ENCODE assay signal across 12 cellular contexts in the genomic region with DNA sequence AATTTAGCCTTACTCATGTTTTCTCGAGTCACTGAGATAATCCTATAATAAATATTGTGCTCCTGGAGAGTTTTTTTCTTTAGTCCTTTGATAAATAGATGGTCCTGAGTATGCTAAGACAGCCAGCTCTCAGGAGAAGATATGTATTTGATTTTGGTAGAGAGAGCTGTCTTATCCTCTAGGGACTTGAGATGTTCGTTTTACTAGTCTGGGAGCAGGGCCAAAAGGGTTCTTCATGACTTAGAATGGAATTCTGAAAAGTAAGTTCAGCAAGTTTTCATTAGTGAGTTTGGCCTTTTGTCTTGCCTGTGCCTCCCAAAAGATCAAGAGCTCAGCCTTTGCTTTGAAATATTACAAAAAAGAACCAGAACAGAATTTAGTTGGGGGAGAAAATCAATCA.
DNase-seq lines count a peak whose midpoint lies in the region; ATAC-seq, FAIRE-seq and TF ChIP-seq lines count a peak whose summit lies in the region.
"Had no signal": no experiment of that assay in that cellular context is flagged by ENCODE, and none has a peak within 500 bp of the region (broad histone marks: within the 10 kb centered on the region; RNA-seq: fewer than 3 reads in every experiment).

No MANE protein-coding gene starts in this region.

- peak overlapping the region in 2 of 4 donors; percentile 18 to 49 for H3K27ac ChIP-seq in gastrocnemius medialis
- H3K27ac ChIP-seq: body of pancreas, HL-60, thoracic aorta had no signal

- TF ChIP-seq CTCF in fibroblast of mammary gland (conservative IDR thresholded peaks at IDR 0.05; ENCODE audit: control insufficient read depth, insufficient read depth, low read depth, low read length) (no peak), gastrocnemius medialis (IDR thresholded peaks at IDR 0.05 in 4 of 5, conservative IDR thresholded peaks at IDR 0.05 in 1 of 5) (no peak)

- FAIRE-seq in RCC 7860 (lab: Jason Lieb, UNC): peak; percentile 68

- DNase-seq in EL: peak; percentile 85
- DNase-seq in RCC 7860 (ENCODE audit: low spot score): no peak
- DNase-seq in fibroblast of mammary gland (ENCODE audit: low read depth): peak; percentile 96
- DNase-seq in gastrocnemius medialis: no peak
- DNase-seq in NOMO-1 treated with dmso at 0.1 percent for 144 hours (lab: John Stamatoyannopoulos, UW; ENCODE audit: unreplicated experiment): no peak
- DNase-seq: activated CD4-positive, alpha-beta T cell treated with anti-CD3 and anti-CD28 coated beads for 48 hours had no signal

- H3K4me3 ChIP-seq in fibroblast of mammary gland (ENCODE audit: control insufficient read depth, low read depth, low read length): no peak overlapping the region
- H3K4me3 ChIP-seq in gastrocnemius medialis: no peak overlapping the region
- H3K4me3 ChIP-seq: body of pancreas, thoracic aorta had no signal

- ATAC-seq in gastrocnemius medialis (peak; percentile 33 to 64), HG03521 (IDR thresholded peaks at IDR 0.05; ENCODE audit: unreplicated experiment) (no peak), HG02870 (IDR thresholded peaks at IDR 0.05; ENCODE audit: unreplicated experiment) (no peak), GM18517 (IDR thresholded peaks at IDR 0.05; ENCODE audit: unreplicated experiment) (no peak)
- ATAC-seq: body of pancreas had no signal

- no peak for TF ChIP-seq POLR2A in gastrocnemius medialis (IDR thresholded peaks at IDR 0.05)

- H3K9me3 ChIP-seq in gastrocnemius medialis: no peaks in the 10 kb centered on the region
- H3K9me3 ChIP-seq: body of pancreas, thoracic aorta had no signal

- in situ Hi-C loops in gastrocnemius medialis (cut with MboI; ENCODE audit: low sequenced_read_pairs in 4 of 4): no loop called here

- H3K36me3 ChIP-seq in gastrocnemius medialis: no peaks in the 10 kb centered on the region
- H3K36me3 ChIP-seq: thoracic aorta had no signal

- intact Hi-C loops in gastrocnemius medialis (cut with DNase I; ENCODE audit: low total_unique reads): no loop called here

- H3K27me3 ChIP-seq in gastrocnemius medialis: no peaks in the 10 kb centered on the region
- H3K27me3 ChIP-seq: body of pancreas had no signal

- H3K4me1 ChIP-seq in gastrocnemius medialis: peaks cover 31 to 36% of the 10 kb centered on the region in 2 donors

Comparison
In these comparisons a context has a peak if more than half of its experiments do, and no peak if none do; other contexts are left out.
1. DNase-seq: peak in EL (single experiment) and fibroblast of mammary gland (single experiment); none in RCC 7860 (single experiment), gastrocnemius medialis (0 of 2) and NOMO-1 treated with dmso at 0.1 percent for 144 hours (single experiment).
2. ATAC-seq: peak in gastrocnemius medialis (2 of 2); none in HG03521 (single experiment), HG02870 (single experiment) and GM18517 (single experiment).